Comparison of ENCODE assay signal across 16 cellular contexts in the genomic region with DNA sequence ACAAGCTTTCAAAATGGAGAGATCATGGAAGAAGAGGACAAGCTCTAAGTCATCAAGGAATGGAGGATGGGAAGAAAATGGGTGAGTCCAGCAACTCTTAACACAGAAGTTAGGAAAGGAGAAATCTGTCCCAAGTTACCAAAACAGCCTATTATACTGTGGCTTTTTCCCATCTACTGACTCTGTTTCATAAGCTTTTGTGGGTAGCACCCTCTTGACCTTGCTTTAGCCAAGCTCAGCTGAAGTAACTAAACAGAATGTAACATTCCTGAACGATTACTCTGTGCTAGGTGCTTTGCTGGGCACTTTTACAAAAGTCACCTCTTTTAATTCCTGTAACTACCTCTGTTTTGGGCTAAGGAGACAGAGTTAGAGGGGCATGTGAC. TPM values are rescaled to one million over a fixed set of nuclear protein-coding genes. Genes with fewer than 3 reads are reported as not detected.
DNase-seq lines count a peak whose midpoint lies in the region; ATAC-seq and TF ChIP-seq lines count a peak whose summit lies in the region.
"Had no signal": no experiment of that assay in that cellular context is flagged by ENCODE, and none has a peak within 500 bp of the region (broad histone marks: within the 10 kb centered on the region; RNA-seq: fewer than 3 reads in every experiment).

No MANE protein-coding gene starts in this region.

- H3K9me3 ChIP-seq in HCT116 (ENCODE audit: control insufficient read depth in 1 of 2, insufficient read depth in 1 of 2, low read depth in 1 of 2, low read length in 2 of 2): no peaks in the 10 kb centered on the region
- H3K9me3 ChIP-seq: heart right ventricle, pancreas had no signal

- peaks cover 32% of the 10 kb centered on the region for H3K4me1 Mint-ChIP-seq in activated B cell treated with CpG ODN at 0.5 μM for 24 hours
- H3K4me1 Mint-ChIP-seq in activated T-helper 1 cell treated with anti-CD3 and anti-CD28 coated beads, Interleukin-12 subunit alpha, Interleukin-12 subunit beta, Interleukin-2, Interleukin-4 antibody, amounts not matched to agents 30 ng/mL and 10 ng/mL and 1 ng/mL, durations not matched to agents 14 hours and 24 hours and 36 hours (ENCODE audit: low read depth): peaks cover 8% of the 10 kb centered on the region

- TF ChIP-seq CTCF in HCT116 (IDR thresholded peaks at IDR 0.05 in 2 of 3, conservative IDR thresholded peaks at IDR 0.05 in 1 of 3; ENCODE audit: borderline replicate concordance in 1 of 3, insufficient read depth in 1 of 3, low read depth in 2 of 3, low read length in 2 of 3) (no peak), activated B cell treated with CpG ODN at 0.5 μM for 24 hours (IDR thresholded peaks at IDR 0.05) (no peak)

- H3K9me2 ChIP-seq in HCT116 (ENCODE audit: insufficient read depth): no peaks in the 10 kb centered on the region

- H4K20me1 ChIP-seq in HCT116 (ENCODE audit: insufficient read depth): no peaks in the 10 kb centered on the region

- CTCF ChIA-PET in HCT116 (lab: Charles Lee) (interaction anchor here (2.0 kb wide), 1 partner anchor 157 kb away, joined by 9 read pairs; no protein-coding TSS in a partner anchor), activated B cell treated with CpG ODN at 0.5 μM for 24 hours (lab: Charles Lee) (interaction anchor here (0.6 to 1.7 kb wide), 4 partner anchors 45 to 527 kb away, joined by 3 to 11 read pairs (median 3); no protein-coding TSS in a partner anchor)

- H3K79me2 ChIP-seq in HCT116 (ENCODE audit: insufficient read depth, low read length): no peaks in the 10 kb centered on the region

- no peaks in the 10 kb centered on the region for H3K36me3 Mint-ChIP-seq in activated B cell treated with CpG ODN at 0.5 μM for 24 hours (ENCODE audit: low read depth)
- no peaks in the 10 kb centered on the region for H3K36me3 Mint-ChIP-seq in activated T-helper 1 cell treated with anti-CD3 and anti-CD28 coated beads, Interleukin-12 subunit alpha, Interleukin-12 subunit beta, Interleukin-2, Interleukin-4 antibody, amounts not matched to agents 30 ng/mL and 10 ng/mL and 1 ng/mL, durations not matched to agents 14 hours and 24 hours and 36 hours (ENCODE audit: low read depth)
- H3K36me3 Mint-ChIP-seq: CD4-positive, alpha-beta memory T cell had no signal

- no TSS peak for BruUV-seq in HCT116 (replicated peaks; lab: Mats Ljungman, UMichigan)

- peak; percentile 42; the same call in 1 of the 2 replicates for ATAC-seq in HCT116
- ATAC-seq in activated B cell treated with CpG ODN at 0.5 μM for 24 hours (ENCODE audit: low read depth): no peak
- no peak for ATAC-seq in GM21717 (IDR thresholded peaks at IDR 0.05; ENCODE audit: unreplicated experiment)
- ATAC-seq: heart right ventricle had no signal

- H3K27ac Mint-ChIP-seq in activated B cell treated with CpG ODN at 0.5 μM for 24 hours: peak overlapping the region; percentile 89
- no peak overlapping the region for H3K27ac Mint-ChIP-seq in activated T-helper 1 cell treated with anti-CD3 and anti-CD28 coated beads, Interleukin-12 subunit alpha, Interleukin-12 subunit beta, Interleukin-2, Interleukin-4 antibody, amounts not matched to agents 30 ng/mL and 10 ng/mL and 1 ng/mL, durations not matched to agents 14 hours and 24 hours and 36 hours
- H3K27ac Mint-ChIP-seq: activated naive CD4-positive, alpha-beta T cell treated with anti-CD3 and anti-CD28 coated beads for 36 hours; CD4-positive, alpha-beta memory T cell had no signal

- H3K4me3 ChIP-seq in HCT116 (replicated peaks in 1 of 2; ENCODE audit: low read depth in 1 of 2, low read length in 2 of 2): no peak overlapping the region
- H3K4me3 ChIP-seq: dorsolateral prefrontal cortex, heart right ventricle, pancreas had no signal

- DNase-seq in AG20443 (ENCODE audit: low spot score): peak; percentile 17
- DNase-seq in HCT116 (ENCODE audit: low read depth, low spot score): no peak
- no peak for DNase-seq in activated B cell treated with CpG ODN at 0.5 μM for 24 hours
- DNase-seq in kidney tubule cell (ENCODE audit: low spot score): peak; percentile 73
- no peak for DNase-seq in activated T-helper 1 cell treated with anti-CD3 and anti-CD28 coated beads, Interleukin-12 subunit alpha, Interleukin-12 subunit beta, Interleukin-2, Interleukin-4 antibody, amounts not matched to agents 30 ng/mL and 10 ng/mL and 1 ng/mL, durations not matched to agents 14 hours and 24 hours and 36 hours (ENCODE audit: low spot score)
- no peak for DNase-seq in NCI-H1930 (lab: John Stamatoyannopoulos, UW)
- DNase-seq in head of caudate nucleus: no peak
- DNase-seq: activated CD8-positive, alpha-beta memory T cell treated with anti-CD3 and anti-CD28 coated beads for 24 hours; activated naive CD4-positive, alpha-beta T cell treated with anti-CD3 and anti-CD28 coated beads for 36 hours; CD4-positive, alpha-beta memory T cell; dorsolateral prefrontal cortex; GOT3; heart right ventricle; T1000 had no signal

- H3K4me3 Mint-ChIP-seq in activated B cell treated with CpG ODN at 0.5 μM for 24 hours: no peak overlapping the region
- no peak overlapping the region for H3K4me3 Mint-ChIP-seq in activated T-helper 1 cell treated with anti-CD3 and anti-CD28 coated beads, Interleukin-12 subunit alpha, Interleukin-12 subunit beta, Interleukin-2, Interleukin-4 antibody, amounts not matched to agents 30 ng/mL and 10 ng/mL and 1 ng/mL, durations not matched to agents 14 hours and 24 hours and 36 hours
- H3K4me3 Mint-ChIP-seq: activated naive CD4-positive, alpha-beta T cell treated with anti-CD3 and anti-CD28 coated beads for 36 hours; CD4-positive, alpha-beta memory T cell had no signal

- H3K9ac ChIP-seq in HCT116 (ENCODE audit: low read length): no peak overlapping the region

- no peak overlapping the region for H2AFZ ChIP-seq in HCT116 (ENCODE audit: low read depth, low read length, poor library complexity, severe bottlenecking)

- H3K27me3 ChIP-seq in HCT116 (ENCODE audit: insufficient read depth, low read length): no peaks in the 10 kb centered on the region
- H3K27me3 ChIP-seq: pancreas had no signal

- H3K4me1 ChIP-seq in HCT116 (ENCODE audit: control insufficient read depth in 1 of 2, insufficient read depth in 2 of 2, low read length in 2 of 2): peaks cover 2 to 18% of the 10 kb centered on the region in 2 experiments; a peak in 2 of 4 replicates
- H3K4me1 ChIP-seq: heart right ventricle, pancreas had no signal

- no peak for TF ChIP-seq RAD21 in HCT116 (IDR thresholded peaks at IDR 0.05; ENCODE audit: low read depth)

- intact Hi-C loops in HCT116 (cut with micrococcal nuclease): loop anchor here (10.0 kb wide), 1 partner anchor 327 kb away; no protein-coding TSS in a partner anchor
- intact Hi-C loops in activated B cell treated with CpG ODN at 0.5 μM for 24 hours (cut with micrococcal nuclease): loop anchor here (1.0 to 5.0 kb wide), 3 partner anchors 71 to 315 kb away; partner anchors contain the start of genes BCLAF3 and EIF1AX
- intact Hi-C loops in activated T-helper 1 cell treated with anti-CD3 and anti-CD28 coated beads, Interleukin-12 subunit alpha, Interleukin-12 subunit beta, Interleukin-2, Interleukin-4 antibody, amounts not matched to agents 30 ng/mL and 10 ng/mL and 1 ng/mL, durations not matched to agents 14 hours and 24 hours and 36 hours (cut with micrococcal nuclease): no loop called here
- intact Hi-C loops in head of caudate nucleus (cut with DNase I): no loop called here

- H3K27me3 Mint-ChIP-seq in activated B cell treated with CpG ODN at 0.5 μM for 24 hours: no peaks in the 10 kb centered on the region
- peaks cover 1% of the 10 kb centered on the region for H3K27me3 Mint-ChIP-seq in activated T-helper 1 cell treated with anti-CD3 and anti-CD28 coated beads, Interleukin-12 subunit alpha, Interleukin-12 subunit beta, Interleukin-2, Interleukin-4 antibody, amounts not matched to agents 30 ng/mL and 10 ng/mL and 1 ng/mL, durations not matched to agents 14 hours and 24 hours and 36 hours (ENCODE audit: insufficient read depth)
- H3K27me3 Mint-ChIP-seq: CD4-positive, alpha-beta memory T cell had no signal

- TF ChIP-seq POLR2A in HCT116 (IDR thresholded peaks at IDR 0.05; ENCODE audit: borderline replicate concordance, extremely low read depth, insufficient read depth, insufficient read length): no peak

- RAD21 ChIA-PET in HCT116 (lab: Charles Lee; ENCODE audit: low non-redundant PET in 1 of 2, low total read pairs in 2 of 2, uncharacterized antibody in 2 of 2, unreplicated experiment in 2 of 2): interaction anchor here in 1 of 2 experiments (0.6 kb wide), 1 partner anchor 500 kb away, joined by 3 read pairs; no protein-coding TSS in a partner anchor

- peak overlapping the region; percentile 18; the same call in 1 of the 2 replicates for H3K4me2 ChIP-seq in HCT116 (ENCODE audit: low read length)

- H3K9me3 Mint-ChIP-seq in activated B cell treated with CpG ODN at 0.5 μM for 24 hours: no peaks in the 10 kb centered on the region
- no peaks in the 10 kb centered on the region for H3K9me3 Mint-ChIP-seq in activated T-helper 1 cell treated with anti-CD3 and anti-CD28 coated beads, Interleukin-12 subunit alpha, Interleukin-12 subunit beta, Interleukin-2, Interleukin-4 antibody, amounts not matched to agents 30 ng/mL and 10 ng/mL and 1 ng/mL, durations not matched to agents 14 hours and 24 hours and 36 hours
- H3K9me3 Mint-ChIP-seq: activated naive CD4-positive, alpha-beta T cell treated with anti-CD3 and anti-CD28 coated beads for 36 hours; CD4-positive, alpha-beta memory T cell had no signal

- POLR2A ChIA-PET in HCT116 (lab: Charles Lee) (no interaction called here), activated B cell treated with CpG ODN at 0.5 μM for 24 hours (lab: Charles Lee) (interaction anchor here (0.5 kb wide), 1 partner anchor 280 kb away, joined by 3 read pairs; no protein-coding TSS in a partner anchor)

- H3K27ac ChIP-seq in HCT116 (ENCODE audit: low read depth, low read length): no peak overlapping the region
- H3K27ac ChIP-seq: dorsolateral prefrontal cortex, heart right ventricle, pancreas had no signal

- no peaks in the 10 kb centered on the region for H3K36me3 ChIP-seq in HCT116 (ENCODE audit: control insufficient read depth in 1 of 2, insufficient read depth in 2 of 2, low read length in 2 of 2)
- H3K36me3 ChIP-seq: heart right ventricle, pancreas had no signal

RNA-seq across cellular contexts. Expression of gene MAP7D2, which starts 54.8 kb away (rescaled TPM):
- total RNA-seq in HCT116 (2021; ENCODE audit: unreplicated experiment) (0.15 TPM), activated B cell treated with CpG ODN at 0.5 μM for 24 hours (0.16 and 0.32 TPM in 2 replicates)
- 0.07 and 0.23 TPM in 2 replicates for polyA plus RNA-seq in HCT116 (2012)
- 0.39 TPM in 2 replicates for total RNA-seq in activated T-helper 1 cell treated with anti-CD3 and anti-CD28 coated beads, Interleukin-12 subunit alpha, Interleukin-12 subunit beta, Interleukin-2, Interleukin-4 antibody, amounts not matched to agents 30 ng/mL and 10 ng/mL and 1 ng/mL, durations not matched to agents 14 hours and 24 hours and 36 hours

Comparison
In these comparisons a context has a peak if more than half of its experiments do, and no peak if none do; other contexts are left out.
1. DNase-seq: peak in AG20443 (single experiment) and kidney tubule cell (single experiment); none in HCT116 (single experiment), activated B cell treated with CpG ODN at 0.5 μM for 24 hours (single experiment), activated T-helper 1 cell treated with anti-CD3 and anti-CD28 coated beads, Interleukin-12 subunit alpha, Interleukin-12 subunit beta, Interleukin-2, Interleukin-4 antibody, amounts not matched to agents 30 ng/mL and 10 ng/mL and 1 ng/mL, durations not matched to agents 14 hours and 24 hours and 36 hours (single experiment), NCI-H1930 (0 of 2) and head of caudate nucleus (0 of 42).
2. intact Hi-C loops: an anchor here in HCT116 (10.0 kb wide) and activated B cell treated with CpG ODN at 0.5 μM for 24 hours (1.0 to 5.0 kb wide); none called in activated T-helper 1 cell treated with anti-CD3 and anti-CD28 coated beads, Interleukin-12 subunit alpha, Interleukin-12 subunit beta, Interleukin-2, Interleukin-4 antibody, amounts not matched to agents 30 ng/mL and 10 ng/mL and 1 ng/mL, durations not matched to agents 14 hours and 24 hours and 36 hours and head of caudate nucleus.